Comparison of ENCODE assay signal across 11 cellular contexts in the genomic region with DNA sequence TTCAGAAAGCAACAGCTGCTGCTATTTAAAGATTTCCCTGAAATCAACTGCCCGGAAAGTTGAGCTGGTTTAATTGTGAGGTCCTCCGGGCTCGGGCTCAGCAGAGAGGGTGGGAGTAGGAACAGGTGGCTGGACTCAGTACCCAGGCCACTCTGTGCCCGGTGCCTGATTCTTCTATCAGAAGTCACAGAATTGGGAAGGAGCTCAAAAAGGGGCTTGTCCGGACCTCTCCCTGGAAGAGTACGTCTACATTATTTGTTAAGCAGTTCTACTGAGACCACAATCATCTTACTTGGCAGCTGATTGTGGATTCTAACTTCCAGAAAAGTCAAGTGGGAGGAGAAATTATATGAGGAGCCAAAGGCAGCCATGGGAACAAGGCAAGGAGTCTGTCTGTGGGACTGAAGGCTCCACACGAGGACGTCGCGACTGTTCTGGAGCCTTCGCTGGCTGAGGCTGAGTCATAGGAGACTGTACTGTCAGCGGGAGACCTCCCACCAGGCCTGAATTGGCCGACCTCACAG.
DNase-seq lines count a peak whose midpoint lies in the region; TF ChIP-seq lines count a peak whose summit lies in the region.
"Had no signal": no experiment of that assay in that cellular context is flagged by ENCODE, and none has a peak within 500 bp of the region (broad histone marks: within the 10 kb centered on the region; RNA-seq: fewer than 3 reads in every experiment).

No MANE protein-coding gene starts in this region.

- peaks cover 30% of the 10 kb centered on the region for H3K4me1 ChIP-seq in SJSA1 (replicated peaks)
- H3K4me1 ChIP-seq in ovary (ENCODE audit: insufficient read depth), result peaks cover 6% of the 10 kb centered on the region

- no peak overlapping the region for H3K4me3 Mint-ChIP-seq in activated CD4-positive, alpha-beta T cell treated with anti-CD3 and anti-CD28 coated beads, Interleukin-2, amount 10 ng/mL, durations not matched to agents 24 days and 14 days
- H3K4me3 Mint-ChIP-seq: CD4-positive, CD25-positive, alpha-beta regulatory T cell had no signal

- no peaks in the 10 kb centered on the region for H3K36me3 Mint-ChIP-seq in activated CD4-positive, alpha-beta T cell treated with anti-CD3 and anti-CD28 coated beads, Interleukin-2, amount 10 ng/mL, durations not matched to agents 24 days and 14 days (ENCODE audit: low read depth)
- H3K36me3 Mint-ChIP-seq: CD4-positive, CD25-positive, alpha-beta regulatory T cell had no signal

- H3K4me3 ChIP-seq in SJSA1 (no peak overlapping the region), ovary (peak overlapping the region; percentile 21)

- peak; percentile 67 for TF ChIP-seq EP300 in ovary (IDR thresholded peaks at IDR 0.05)

- H3K4me1 Mint-ChIP-seq in activated CD4-positive, alpha-beta T cell treated with anti-CD3 and anti-CD28 coated beads, Interleukin-2, amount 10 ng/mL, durations not matched to agents 24 days and 14 days, result peaks cover 10% of the 10 kb centered on the region
- H3K4me1 Mint-ChIP-seq: CD4-positive, CD25-positive, alpha-beta regulatory T cell had no signal

- intact Hi-C loops in ovary (cut with DNase I), result no loop called here
- intact Hi-C loops in activated CD4-positive, alpha-beta T cell treated with anti-CD3 and anti-CD28 coated beads, Interleukin-2, amount 10 ng/mL, durations not matched to agents 24 days and 14 days (cut with micrococcal nuclease), result no loop called here

- no peak overlapping the region for H3K27ac Mint-ChIP-seq in activated CD4-positive, alpha-beta T cell treated with anti-CD3 and anti-CD28 coated beads, Interleukin-2, amount 10 ng/mL, durations not matched to agents 24 days and 14 days
- H3K27ac Mint-ChIP-seq: CD4-positive, CD25-positive, alpha-beta regulatory T cell had no signal

- H3K9me3 ChIP-seq in SJSA1 (replicated peaks) (no peaks in the 10 kb centered on the region), ovary (no peaks in the 10 kb centered on the region)

- WGBS in ovary, 3 donors, result 2 to 5% (median 2%) methylated on average over 13 of the region's 13 CpGs

- peak; percentile 82 for DNase-seq in AG08396 (ENCODE audit: low spot score)
- DNase-seq in SJSA1 (ENCODE audit: low read depth in 1 of 2, low spot score in 2 of 2), result peak; percentile 99 to 100
- DNase-seq in globus pallidus (ENCODE audit: low spot score), result peak; percentile 37
- peak; percentile 72 to 82 (median 77) for DNase-seq in ovary
- DNase-seq in D341Med (ENCODE audit: low spot score), result no peak
- DNase-seq in stimulated activated CD4-positive, alpha-beta T cell treated with anti-CD3 and anti-CD28 coated beads, Interleukin-1b, Interleukin-23, amount 100 ng/mL, for 48 hours, result no peak
- DNase-seq in activated CD4-positive, alpha-beta T cell treated with anti-CD3 and anti-CD28 coated beads, Interleukin-2, amount 10 ng/mL, durations not matched to agents 24 days and 14 days, result no peak
- DNase-seq in NAMALWA (ENCODE audit: low spot score), result no peak
- DNase-seq: activated CD8-positive, alpha-beta memory T cell treated with anti-CD3 and anti-CD28 coated beads, Interleukin-2, amount 50 U/mL, for 4 hours; NCI-H226 had no signal

- no peak for TF ChIP-seq POLR2A in ovary (IDR thresholded peaks at IDR 0.05)

- H3K9me3 Mint-ChIP-seq in activated CD4-positive, alpha-beta T cell treated with anti-CD3 and anti-CD28 coated beads, Interleukin-2, amount 10 ng/mL, durations not matched to agents 24 days and 14 days, result peaks cover 7% of the 10 kb centered on the region
- H3K9me3 Mint-ChIP-seq: CD4-positive, CD25-positive, alpha-beta regulatory T cell had no signal

- H3K27me3 ChIP-seq in SJSA1 (replicated peaks) (no peaks in the 10 kb centered on the region), ovary (no peaks in the 10 kb centered on the region)

- no peak for TF ChIP-seq CTCF in ovary (IDR thresholded peaks at IDR 0.05)

- H3K27me3 Mint-ChIP-seq in activated CD4-positive, alpha-beta T cell treated with anti-CD3 and anti-CD28 coated beads, Interleukin-2, amount 10 ng/mL, durations not matched to agents 24 days and 14 days, result peaks cover 26% of the 10 kb centered on the region
- H3K27me3 Mint-ChIP-seq: CD4-positive, CD25-positive, alpha-beta regulatory T cell had no signal

- H3K36me3 ChIP-seq in SJSA1, result no peaks in the 10 kb centered on the region
- H3K36me3 ChIP-seq in ovary, result no peaks in the 10 kb centered on the region

- H3K27ac ChIP-seq in SJSA1 (peak overlapping the region; percentile 84), ovary (peak overlapping the region; percentile 76 to 89)

Comparison
In these comparisons a context has a peak if more than half of its experiments do, and no peak if none do; other contexts are left out.
1. DNase-seq: peak in AG08396 (single experiment), SJSA1 (2 of 2), globus pallidus (single experiment) and ovary (5 of 5); none in D341Med (single experiment), stimulated activated CD4-positive, alpha-beta T cell treated with anti-CD3 and anti-CD28 coated beads, Interleukin-1b, Interleukin-23, amount 100 ng/mL, for 48 hours (single experiment), activated CD4-positive, alpha-beta T cell treated with anti-CD3 and anti-CD28 coated beads, Interleukin-2, amount 10 ng/mL, durations not matched to agents 24 days and 14 days (single experiment) and NAMALWA (single experiment).